ENCODE assay signal across 30 cellular contexts in the genomic region with DNA sequence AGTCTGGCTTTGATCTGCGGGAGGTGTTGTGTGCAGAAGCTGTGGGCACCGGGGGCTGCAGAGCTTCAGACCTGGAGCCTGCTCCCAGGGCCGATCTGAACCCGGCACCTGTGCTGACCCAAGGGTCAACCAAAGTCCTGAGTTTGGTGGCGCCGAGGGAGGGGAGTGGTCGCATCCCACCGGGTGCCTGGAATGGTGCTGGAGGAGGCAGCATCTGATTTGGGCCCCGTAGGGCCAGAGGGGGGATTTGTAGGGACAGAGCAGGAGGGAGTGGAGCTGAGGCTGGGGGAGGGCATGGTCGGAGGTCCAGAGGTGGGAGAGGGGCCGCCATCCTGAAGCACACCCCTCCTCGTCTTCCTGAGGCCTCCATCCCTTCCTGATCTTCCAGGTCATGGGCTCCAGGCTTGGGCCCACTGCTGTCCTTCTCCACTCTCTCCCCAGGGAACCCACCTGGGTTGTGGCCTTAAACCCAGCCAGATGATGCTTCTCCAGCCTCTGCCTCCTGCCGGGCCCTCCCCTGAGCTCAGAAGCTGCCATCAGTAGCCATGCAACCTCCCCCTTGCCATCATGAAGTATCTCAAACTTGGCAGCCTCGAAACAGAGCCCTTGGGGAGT.
DNase-seq lines count a peak whose midpoint lies in the region; ATAC-seq, FAIRE-seq and TF ChIP-seq lines count a peak whose summit lies in the region.
"Had no signal": no experiment of that assay in that cellular context is flagged by ENCODE, and none has a peak within 500 bp of the region (broad histone marks: within the 10 kb centered on the region; RNA-seq: fewer than 3 reads in every experiment).

No MANE protein-coding gene starts in this region.

- no peaks in the 10 kb centered on the region for H3K27me3 Mint-ChIP-seq in stimulated activated naive CD8-positive, alpha-beta T cell treated with anti-CD3 and anti-CD28 coated beads, Interleukin-15, amount 100 ng/mL, for 72 hours
- H3K27me3 Mint-ChIP-seq: B cell had no signal

- H3K4me3 ChIP-seq in kidney (ENCODE audit: low read length in 2 of 2) (no peak overlapping the region), spleen (no peak overlapping the region)
- H3K4me3 ChIP-seq: K562, MG63 had no signal

- DNase-seq in activated CD8-positive, alpha-beta memory T cell treated with anti-CD3 and anti-CD28 coated beads, Interleukin-2, amount 50 U/mL, for 4 hours, result peak; percentile 8
- DNase-seq in activated CD8-positive, alpha-beta memory T cell treated with anti-CD3 and anti-CD28 coated beads, Interleukin-2, amount 50 U/mL, for 48 hours, result no peak
- no peak for DNase-seq in stimulated activated naive CD8-positive, alpha-beta T cell treated with anti-CD3 and anti-CD28 coated beads, Interleukin-15, amount 100 ng/mL, for 72 hours
- no peak for DNase-seq in stimulated activated naive CD8-positive, alpha-beta T cell treated with anti-CD3 and anti-CD28 coated beads, Interleukin-15, Interleukin-2, amounts not matched to agents 100 U/mL and 50 U/mL, for 24 hours
- DNase-seq in kidney (peak; percentile 54), spleen (peak; percentile 67), NCI-H446 treated with DMSO at 0.1 percent for 48 hours (lab: John Stamatoyannopoulos, UW) (no peak)
- DNase-seq: Calu3; DMS79 treated with DMSO at 0.1 percent for 48 hours; GF-D8; GOT3; MG63; NCI-H1105 treated with DMSO at 0.1 percent for 48 hours; NCI-H146; NCI-H1930; NCI-H2107; NCI-H526; NCI-H82; NK-92 treated with Interleukin-12 subunit alpha and Interleukin-12 subunit beta, amount 100 ng/mL, for 24 hours; PC-3; SHP77 had no signal

- no peak for TF ChIP-seq POLR2A in spleen (IDR thresholded peaks at IDR 0.05)

- no peaks in the 10 kb centered on the region for H3K27me3 ChIP-seq in spleen (replicated peaks in 1 of 7)
- H3K27me3 ChIP-seq: MG63 had no signal

- H3K9ac ChIP-seq in kidney (ENCODE audit: low read length in 2 of 2), result no peak overlapping the region

- H3K4me1 ChIP-seq in kidney (ENCODE audit: control insufficient read depth in 1 of 2, insufficient read depth in 1 of 2, low read depth in 1 of 2, low read length in 2 of 2) (no peaks in the 10 kb centered on the region), spleen (peaks cover 0 to 11% (median 6%) of the 10 kb centered on the region in 6 donors)

- H3K27ac ChIP-seq in kidney (ENCODE audit: low read depth in 2 of 2, low read length in 2 of 2), result no peak overlapping the region
- no peak overlapping the region for H3K27ac ChIP-seq in spleen
- H3K27ac ChIP-seq: 22Rv1 had no signal

- peak; percentile 22 for ATAC-seq in stimulated activated naive CD8-positive, alpha-beta T cell treated with anti-CD3 and anti-CD28 coated beads, Interleukin-15, amount 100 ng/mL, for 72 hours
- no peak for ATAC-seq in stimulated activated naive CD8-positive, alpha-beta T cell treated with anti-CD3 and anti-CD28 coated beads, Interleukin-15, Interleukin-2, amounts not matched to agents 100 U/mL and 50 U/mL, for 24 hours
- no peak for ATAC-seq in HG02623 (IDR thresholded peaks at IDR 0.05; ENCODE audit: unreplicated experiment)
- ATAC-seq: HCT116, K562, PC-3 had no signal

- peak overlapping the region in 1 of 2 donors; percentile 81 for H3K27ac Mint-ChIP-seq in stimulated activated naive CD8-positive, alpha-beta T cell treated with anti-CD3 and anti-CD28 coated beads, Interleukin-15, amount 100 ng/mL, for 72 hours
- H3K27ac Mint-ChIP-seq: B cell; CD14-positive monocyte; CD8-positive, alpha-beta memory T cell had no signal

- FAIRE-seq in kidney (lab: Jason Lieb, UNC), result no peak
- FAIRE-seq: GM12891, HTR-8/SVneo, K562 had no signal

- intact Hi-C loops in kidney (cut with DNase I) (no loop called here), spleen (cut with DNase I; ENCODE audit: low total_unique reads) (no loop called here)

- no peaks in the 10 kb centered on the region for H3K9me3 Mint-ChIP-seq in stimulated activated naive CD8-positive, alpha-beta T cell treated with anti-CD3 and anti-CD28 coated beads, Interleukin-15, amount 100 ng/mL, for 72 hours

- no peak for TF ChIP-seq CTCF in kidney (IDR thresholded peaks at IDR 0.05; ENCODE audit: borderline replicate concordance, extremely low read depth, insufficient read depth)
- no peak for TF ChIP-seq CTCF in spleen (IDR thresholded peaks at IDR 0.05 in 8 of 11, conservative IDR thresholded peaks at IDR 0.05 in 3 of 11)

- 84 to 90% (median 90%) methylated on average over 7 to 14 of the region's 14 CpGs for WGBS in spleen, 5 donors

- H3K9me3 ChIP-seq in kidney (ENCODE audit: control insufficient read depth in 1 of 2, low read length in 2 of 2) (no peaks in the 10 kb centered on the region), spleen (no peaks in the 10 kb centered on the region)
- H3K9me3 ChIP-seq: MG63 had no signal

- no peaks in the 10 kb centered on the region for H3K4me1 Mint-ChIP-seq in stimulated activated naive CD8-positive, alpha-beta T cell treated with anti-CD3 and anti-CD28 coated beads, Interleukin-15, amount 100 ng/mL, for 72 hours
- H3K4me1 Mint-ChIP-seq: CD14-positive monocyte; CD8-positive, alpha-beta memory T cell had no signal

- H3K36me3 ChIP-seq in kidney (ENCODE audit: control insufficient read depth in 1 of 2, insufficient read depth in 2 of 2, low read length in 2 of 2) (no peaks in the 10 kb centered on the region), spleen (no peaks in the 10 kb centered on the region)
- H3K36me3 ChIP-seq: MG63 had no signal

- no peak overlapping the region for H3K4me3 Mint-ChIP-seq in stimulated activated naive CD8-positive, alpha-beta T cell treated with anti-CD3 and anti-CD28 coated beads, Interleukin-15, amount 100 ng/mL, for 72 hours
- H3K4me3 Mint-ChIP-seq: B cell, CD14-positive monocyte had no signal

Comparison
In these comparisons a context has a peak if more than half of its experiments do, and no peak if none do; other contexts are left out.
1. DNase-seq: peak in activated CD8-positive, alpha-beta memory T cell treated with anti-CD3 and anti-CD28 coated beads, Interleukin-2, amount 50 U/mL, for 4 hours (single experiment), kidney (single experiment) and spleen (single experiment); none in activated CD8-positive, alpha-beta memory T cell treated with anti-CD3 and anti-CD28 coated beads, Interleukin-2, amount 50 U/mL, for 48 hours (single experiment), stimulated activated naive CD8-positive, alpha-beta T cell treated with anti-CD3 and anti-CD28 coated beads, Interleukin-15, amount 100 ng/mL, for 72 hours (0 of 2), stimulated activated naive CD8-positive, alpha-beta T cell treated with anti-CD3 and anti-CD28 coated beads, Interleukin-15, Interleukin-2, amounts not matched to agents 100 U/mL and 50 U/mL, for 24 hours (single experiment) and NCI-H446 treated with DMSO at 0.1 percent for 48 hours (single experiment).